ENCODE assay signal across 10 cellular contexts in the genomic region with DNA sequence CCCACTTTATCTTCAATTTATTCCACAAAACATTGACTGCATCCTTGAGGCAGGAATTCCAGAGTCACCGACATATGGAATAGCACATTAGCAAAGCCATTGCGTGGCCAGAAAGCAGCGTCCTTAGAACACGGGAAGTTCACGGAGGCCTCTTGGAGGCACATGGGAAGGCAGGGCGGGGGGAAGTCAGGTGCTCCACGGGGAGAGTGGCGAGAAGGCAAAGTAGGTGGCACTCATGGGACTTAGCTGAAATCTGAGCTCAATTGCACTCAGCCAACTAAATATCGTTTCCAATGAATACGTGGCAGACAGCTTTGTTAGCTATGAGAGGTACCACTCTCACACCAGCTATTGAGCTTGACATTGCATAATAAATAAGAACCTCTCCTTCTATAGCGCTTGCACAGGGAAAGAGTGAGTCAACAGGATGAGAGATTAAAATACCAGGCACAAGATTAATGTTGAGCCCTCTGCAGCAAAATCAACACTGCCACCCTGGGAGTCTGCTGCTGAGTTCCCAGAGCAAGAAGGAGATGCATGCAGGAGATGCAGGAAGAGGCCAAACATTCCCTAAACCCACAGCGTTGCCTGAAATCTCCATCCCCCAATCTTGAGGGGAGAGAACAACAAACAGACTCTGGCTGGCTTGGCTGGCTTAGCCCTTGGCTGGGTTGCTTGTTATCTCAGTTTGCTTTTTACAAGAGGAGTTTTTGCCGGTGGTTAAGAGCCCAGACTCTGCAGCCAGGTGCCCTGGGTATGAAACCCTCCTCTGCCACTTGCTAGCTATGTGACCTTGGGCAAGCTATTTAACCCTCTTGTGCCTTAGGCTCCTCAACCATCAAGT. TPM values are rescaled to one million over a fixed set of nuclear protein-coding genes. Genes with fewer than 3 reads are reported as not detected.
A peak's percentile ranks its signal among the peaks of the same experiment; 100 is the strongest.
DNase-seq lines count a peak whose midpoint lies in the region; ATAC-seq, FAIRE-seq and TF ChIP-seq lines count a peak whose summit lies in the region.
"Had no signal": no experiment of that assay in that cellular context is flagged by ENCODE, and none has a peak within 500 bp of the region (broad histone marks: within the 10 kb centered on the region; RNA-seq: fewer than 3 reads in every experiment).

No MANE protein-coding gene starts in this region.

- POLR2A ChIA-PET in A673 (lab: Charles Lee; ENCODE audit: low non-redundant PET): no interaction called here
- POLR2A ChIA-PET in activated CD8-positive, alpha-beta T cell treated with anti-CD3 and anti-CD28 coated beads, Interleukin-2, amount 10 ng/mL, durations not matched to agents 7 days and 5 days (lab: Charles Lee): no interaction called here

- H3K36me3 ChIP-seq in A673 (ENCODE audit: insufficient read depth, low read length, poor library complexity, severe bottlenecking) (no peaks in the 10 kb centered on the region), SJCRH30 (no peaks in the 10 kb centered on the region), heart right ventricle (no peaks in the 10 kb centered on the region), small intestine (ENCODE audit: control insufficient read depth in 2 of 2, insufficient read depth in 2 of 2, low read length in 2 of 2) (no peaks in the 10 kb centered on the region), colonic mucosa (no peaks in the 10 kb centered on the region)

- no peak overlapping the region for H3K4me3 ChIP-seq in A673 (ENCODE audit: low read depth, low read length, poor library complexity, severe bottlenecking)
- no peak overlapping the region for H3K4me3 ChIP-seq in SJCRH30
- no peak overlapping the region for H3K4me3 ChIP-seq in heart right ventricle
- H3K4me3 ChIP-seq in small intestine (ENCODE audit: low read depth in 1 of 2, low read length in 2 of 2): no peak overlapping the region
- no peak overlapping the region for H3K4me3 ChIP-seq in colonic mucosa

- H3K4me1 ChIP-seq in A673 (ENCODE audit: insufficient read depth, low read length, poor library complexity, severe bottlenecking) (no peaks in the 10 kb centered on the region), SJCRH30 (peaks cover 7% of the 10 kb centered on the region; the same call in 1 of the 2 replicates), heart right ventricle (peaks cover 0 to 46% (median 30%) of the 10 kb centered on the region in 9 donors), small intestine (ENCODE audit: control insufficient read depth in 2 of 2, insufficient read depth in 1 of 2, low read depth in 1 of 2, low read length in 1 of 2) (no peaks in the 10 kb centered on the region), colonic mucosa (no peaks in the 10 kb centered on the region)

- ATAC-seq in heart right ventricle: peak in 7 of 8 donors; percentile 29 to 84 (median 48)
- ATAC-seq in activated CD8-positive, alpha-beta T cell treated with anti-CD3 and anti-CD28 coated beads, Interleukin-2, amount 10 ng/mL, durations not matched to agents 7 days and 5 days: no peak

- intact Hi-C loops in A673 (cut with micrococcal nuclease; ENCODE audit: unreplicated experiment): no loop called here
- intact Hi-C loops in heart right ventricle (cut with DNase I): no loop called here
- intact Hi-C loops in colonic mucosa (cut with DNase I): no loop called here

- CTCF ChIA-PET in A673 (lab: Charles Lee): no interaction called here
- CTCF ChIA-PET in activated CD8-positive, alpha-beta T cell treated with anti-CD3 and anti-CD28 coated beads, Interleukin-2, amount 10 ng/mL, durations not matched to agents 7 days and 5 days (lab: Charles Lee): no interaction called here

- TF ChIP-seq CTCF in A673 (conservative IDR thresholded peaks at IDR 0.05; ENCODE audit: low read depth, low read length): no peak
- TF ChIP-seq CTCF in heart right ventricle (IDR thresholded peaks at IDR 0.05): no peak
- no peak for TF ChIP-seq CTCF in type B pancreatic cell (conservative IDR thresholded peaks at IDR 0.05)
- no peak for TF ChIP-seq CTCF in colonic mucosa (IDR thresholded peaks at IDR 0.05)

- H3K27me3 ChIP-seq in A673 (replicated peaks; ENCODE audit: insufficient read depth, low read depth, low read length, poor library complexity): no peaks in the 10 kb centered on the region
- H3K27me3 ChIP-seq in SJCRH30: no peaks in the 10 kb centered on the region
- no peaks in the 10 kb centered on the region for H3K27me3 ChIP-seq in heart right ventricle
- no peaks in the 10 kb centered on the region for H3K27me3 ChIP-seq in small intestine (ENCODE audit: control insufficient read depth in 2 of 2, insufficient read depth in 2 of 2, low read length in 2 of 2)
- H3K27me3 ChIP-seq in colonic mucosa: no peaks in the 10 kb centered on the region

- H3K9me3 Mint-ChIP-seq in type B pancreatic cell: no peaks in the 10 kb centered on the region
- H3K9me3 Mint-ChIP-seq in activated CD8-positive, alpha-beta T cell treated with anti-CD3 and anti-CD28 coated beads, Interleukin-2, amount 10 ng/mL, durations not matched to agents 7 days and 5 days (ENCODE audit: insufficient read depth): no peaks in the 10 kb centered on the region
- H3K9me3 Mint-ChIP-seq: activated CD4-positive, alpha-beta memory T cell treated with anti-CD3 and anti-CD28 coated beads, Interleukin-2, amount 10 ng/mL, durations not matched to agents 7 days and 5 days had no signal

- H3K36me3 Mint-ChIP-seq in type B pancreatic cell: no peaks in the 10 kb centered on the region
- no peaks in the 10 kb centered on the region for H3K36me3 Mint-ChIP-seq in activated CD8-positive, alpha-beta T cell treated with anti-CD3 and anti-CD28 coated beads, Interleukin-2, amount 10 ng/mL, durations not matched to agents 7 days and 5 days (ENCODE audit: low read depth)

- H3K4me1 Mint-ChIP-seq in type B pancreatic cell (ENCODE audit: unreplicated experiment): peaks cover 14% of the 10 kb centered on the region
- no peaks in the 10 kb centered on the region for H3K4me1 Mint-ChIP-seq in activated CD8-positive, alpha-beta T cell treated with anti-CD3 and anti-CD28 coated beads, Interleukin-2, amount 10 ng/mL, durations not matched to agents 7 days and 5 days (ENCODE audit: low read depth)

- no peak overlapping the region for H3K27ac Mint-ChIP-seq in type B pancreatic cell
- H3K27ac Mint-ChIP-seq in activated CD8-positive, alpha-beta T cell treated with anti-CD3 and anti-CD28 coated beads, Interleukin-2, amount 10 ng/mL, durations not matched to agents 7 days and 5 days: no peak overlapping the region
- H3K27ac Mint-ChIP-seq: activated CD4-positive, alpha-beta memory T cell treated with anti-CD3 and anti-CD28 coated beads, Interleukin-2, amount 10 ng/mL, durations not matched to agents 7 days and 5 days had no signal

- H3K9ac ChIP-seq in colonic mucosa (ENCODE audit: low read depth in 2 of 2, low read length in 2 of 2): no peak overlapping the region

- no peaks in the 10 kb centered on the region for H3K27me3 Mint-ChIP-seq in type B pancreatic cell
- no peaks in the 10 kb centered on the region for H3K27me3 Mint-ChIP-seq in activated CD8-positive, alpha-beta T cell treated with anti-CD3 and anti-CD28 coated beads, Interleukin-2, amount 10 ng/mL, durations not matched to agents 7 days and 5 days (ENCODE audit: low read depth)

- H3K27ac ChIP-seq in A673 (ENCODE audit: low read depth, low read length, poor library complexity, severe bottlenecking) (no peak overlapping the region), SJCRH30 (no peak overlapping the region), heart right ventricle (peak overlapping the region in 8 of 10 donors; percentile 20 to 72 (median 58)), small intestine (ENCODE audit: low read depth in 1 of 2, low read length in 1 of 2) (no peak overlapping the region), colonic mucosa (no peak overlapping the region)

- DNase-seq in A673 (ENCODE audit: low spot score): peak; percentile 62
- DNase-seq in HS-5 (ENCODE audit: low read depth): peak; percentile 44
- DNase-seq in SJCRH30: peak; percentile 37 to 39
- no peak for DNase-seq in heart right ventricle
- DNase-seq in small intestine: no peak
- no peak for DNase-seq in type B pancreatic cell (ENCODE audit: extremely low spot score, unreplicated experiment)
- DNase-seq in colonic mucosa: no peak
- no peak for DNase-seq in activated CD8-positive, alpha-beta T cell treated with anti-CD3 and anti-CD28 coated beads, Interleukin-2, amount 10 ng/mL, durations not matched to agents 7 days and 5 days
- DNase-seq: activated CD4-positive, alpha-beta memory T cell treated with anti-CD3 and anti-CD28 coated beads, Interleukin-2, amount 10 ng/mL, durations not matched to agents 7 days and 5 days had no signal

- FAIRE-seq in small intestine (lab: Jason Lieb, UNC): no peak

- BruUV-seq in A673 (replicated peaks; lab: Mats Ljungman, UMichigan): no TSS peak

- WGBS in heart right ventricle, 2 donors: 36 to 43% methylated on average over 13 of the region's 13 CpGs
- 59 to 62% (median 61%) methylated on average over 13 of the region's 13 CpGs for WGBS in small intestine, 3 donors

- H3K4me3 Mint-ChIP-seq in type B pancreatic cell: no peak overlapping the region
- no peak overlapping the region for H3K4me3 Mint-ChIP-seq in activated CD8-positive, alpha-beta T cell treated with anti-CD3 and anti-CD28 coated beads, Interleukin-2, amount 10 ng/mL, durations not matched to agents 7 days and 5 days
- H3K4me3 Mint-ChIP-seq: activated CD4-positive, alpha-beta memory T cell treated with anti-CD3 and anti-CD28 coated beads, Interleukin-2, amount 10 ng/mL, durations not matched to agents 7 days and 5 days had no signal

- H3K9me3 ChIP-seq in A673 (ENCODE audit: low read depth, low read length, poor library complexity, severe bottlenecking) (no peaks in the 10 kb centered on the region), SJCRH30 (replicated peaks) (no peaks in the 10 kb centered on the region), heart right ventricle (no peaks in the 10 kb centered on the region), small intestine (ENCODE audit: control insufficient read depth, low read depth) (no peaks in the 10 kb centered on the region), colonic mucosa (no peaks in the 10 kb centered on the region)

RNA-seq across cellular contexts. Expression of a gene that starts 28.8 kb away (rescaled TPM):
- not detected in 2 replicates for total RNA-seq in A673 (2021)
- total RNA-seq in SJCRH30 (2014; rRNA removed; shearing (Covaris generic)): not detected in 2 replicates
- under 1 TPM in 2 of 10 donors, not detected in 8; 0.07 to 0.20 TPM for total RNA-seq in heart right ventricle
- under 1 TPM in 1 of 2 donors, not detected in 1; 0.01 TPM for polyA plus RNA-seq in heart right ventricle
- not detected for polyA plus RNA-seq in small intestine
- 0.10 TPM in 1 of 2 replicates, not detected in the other for total RNA-seq in type B pancreatic cell (ENCODE audit: low replicate concordance)
- total RNA-seq in colonic mucosa: not detected
- not detected for total RNA-seq in activated CD8-positive, alpha-beta T cell treated with anti-CD3 and anti-CD28 coated beads, Interleukin-2, amount 10 ng/mL, durations not matched to agents 7 days and 5 days
- total RNA-seq: activated CD4-positive, alpha-beta memory T cell treated with anti-CD3 and anti-CD28 coated beads, Interleukin-2, amount 10 ng/mL, durations not matched to agents 7 days and 5 days; G401 had no signal

Comparison
In these comparisons a context has a peak if more than half of its experiments do, and no peak if none do; other contexts are left out.
1. DNase-seq: peak in A673 (single experiment), HS-5 (single experiment) and SJCRH30 (2 of 2); none in heart right ventricle (0 of 2), small intestine (single experiment), type B pancreatic cell (single experiment), colonic mucosa (single experiment) and activated CD8-positive, alpha-beta T cell treated with anti-CD3 and anti-CD28 coated beads, Interleukin-2, amount 10 ng/mL, durations not matched to agents 7 days and 5 days (single experiment).
2. H3K27ac ChIP-seq: peak in heart right ventricle (8 of 10); none in A673 (single experiment), SJCRH30 (single experiment), small intestine (0 of 2) and colonic mucosa (single experiment).